Comparison of ENCODE assay signal across 21 cellular contexts in the genomic region with DNA sequence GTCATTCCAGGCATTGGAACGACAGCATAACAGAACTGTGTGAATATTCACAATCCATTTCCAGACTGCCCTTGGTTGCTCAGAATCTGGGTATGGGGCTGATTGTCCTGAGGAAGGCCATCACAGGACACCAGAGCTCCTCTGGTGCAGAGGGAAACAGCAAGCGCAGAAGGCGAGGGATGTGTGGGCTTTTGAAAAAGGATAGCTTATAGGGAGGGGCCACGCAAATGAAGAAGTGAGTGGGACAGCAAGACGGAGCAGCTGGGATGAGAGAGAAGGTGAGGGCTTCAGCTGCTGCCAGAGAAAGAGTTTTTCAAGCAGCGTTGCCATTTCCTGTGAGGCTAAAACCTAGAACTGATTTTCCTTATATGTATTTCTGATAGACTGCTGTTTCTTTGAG.
"Had no signal": no experiment of that assay in that cellular context is flagged by ENCODE, and none has a peak within 500 bp of the region (broad histone marks: within the 10 kb centered on the region; RNA-seq: fewer than 3 reads in every experiment).

No MANE protein-coding gene starts in this region.

- H3K36me3 Mint-ChIP-seq: brain had no signal

- FAIRE-seq: endometrium had no signal

- DNase-seq: activated B cell treated with CpG ODN at 0.5 μM for 24 hours; activated CD4-positive, alpha-beta memory T cell treated with anti-CD3 and anti-CD28 coated beads, Interleukin-2, amount 10 ng/mL, durations not matched to agents 7 days and 5 days; activated CD4-positive, alpha-beta T cell treated with anti-CD3 and anti-CD28 coated beads for 36 hours; activated gamma-delta T cell; activated naive CD4-positive, alpha-beta T cell treated with anti-CD3 and anti-CD28 coated beads, Interleukin-2, amount 50 U/mL, for 16 hours; aorta; caudate nucleus; effector CD4-positive, alpha-beta T cell; foreskin fibroblast; immature natural killer cell; kidney glomerular epithelial cell; left ventricle myocardium superior; retina; spleen; stimulated activated CD4-positive, alpha-beta T cell treated with anti-CD3 and anti-CD28 coated beads, Interleukin-4, amount 100 ng/mL, for 1 hour; testis had no signal

- H3K4me1 ChIP-seq: testis, vagina had no signal

- H3K36me3 ChIP-seq: spleen, vagina had no signal

- H3K27ac Mint-ChIP-seq: activated B cell treated with CpG ODN at 0.5 μM for 24 hours; activated CD4-positive, alpha-beta memory T cell treated with anti-CD3 and anti-CD28 coated beads, Interleukin-2, amount 10 ng/mL, durations not matched to agents 7 days and 5 days; activated CD4-positive, alpha-beta T cell treated with anti-CD3 and anti-CD28 coated beads for 36 hours; dendritic cell treated with granulocyte-macrophage colony-stimulating factor and Interleukin-4, amounts not matched to agents 40 ng/mL and 50 ng/mL, for 4 days; progenitor cell of endocrine pancreas had no signal

- H3K27me3 Mint-ChIP-seq: activated B cell treated with CpG ODN at 0.5 μM for 24 hours; activated CD4-positive, alpha-beta T cell treated with anti-CD3 and anti-CD28 coated beads for 36 hours; dendritic cell treated with granulocyte-macrophage colony-stimulating factor and Interleukin-4, amounts not matched to agents 40 ng/mL and 50 ng/mL, for 4 days; progenitor cell of endocrine pancreas had no signal

- H3K27me3 ChIP-seq: spleen, testis, vagina had no signal

- H3K9me3 Mint-ChIP-seq: activated B cell treated with CpG ODN at 0.5 μM for 24 hours; activated CD4-positive, alpha-beta memory T cell treated with anti-CD3 and anti-CD28 coated beads, Interleukin-2, amount 10 ng/mL, durations not matched to agents 7 days and 5 days; brain; dendritic cell treated with granulocyte-macrophage colony-stimulating factor and Interleukin-4, amounts not matched to agents 40 ng/mL and 50 ng/mL, for 4 days; immature natural killer cell had no signal

- H3K4me3 ChIP-seq: spleen, testis, vagina had no signal

- H3K27ac ChIP-seq: spleen, testis, vagina had no signal

- H3K9me3 ChIP-seq: spleen, testis, vagina had no signal

- H3K4me1 Mint-ChIP-seq: activated B cell treated with CpG ODN at 0.5 μM for 24 hours, immature natural killer cell had no signal

- H3K4me3 Mint-ChIP-seq: activated B cell treated with CpG ODN at 0.5 μM for 24 hours; activated CD4-positive, alpha-beta memory T cell treated with anti-CD3 and anti-CD28 coated beads, Interleukin-2, amount 10 ng/mL, durations not matched to agents 7 days and 5 days; activated CD4-positive, alpha-beta T cell treated with anti-CD3 and anti-CD28 coated beads for 36 hours; brain; dendritic cell treated with granulocyte-macrophage colony-stimulating factor and Interleukin-4, amounts not matched to agents 40 ng/mL and 50 ng/mL, for 4 days; immature natural killer cell had no signal
